In genomic region chr2:232488097-232488711, GRCh38 we compare ENCODE assay signal across 12 cellular contexts. TPM values are rescaled to one million over a fixed set of nuclear protein-coding genes. Genes with fewer than 3 reads are reported as not detected.
A peak's percentile ranks its signal among the peaks of the same experiment; 100 is the strongest.
DNase-seq lines count a peak whose midpoint lies in the region; ATAC-seq and TF ChIP-seq lines count a peak whose summit lies in the region.
"Had no signal": no experiment of that assay in that cellular context is flagged by ENCODE, and none has a peak within 500 bp of the region (broad histone marks: within the 10 kb centered on the region; RNA-seq: fewer than 3 reads in every experiment).

No MANE protein-coding gene starts in this region.

- H3K9me3 ChIP-seq in RWPE2 (ENCODE audit: severe bottlenecking) (no peaks in the 10 kb centered on the region), iPS-18a (ENCODE audit: control insufficient read depth, low read depth, low read length) (no peaks in the 10 kb centered on the region)

- H3K36me3 Mint-ChIP-seq in activated CD8-positive, alpha-beta T cell treated with anti-CD3 and anti-CD28 coated beads, Interleukin-2, amount 10 ng/mL, durations not matched to agents 7 days and 5 days (ENCODE audit: low read depth): no peaks in the 10 kb centered on the region
- H3K36me3 Mint-ChIP-seq in activated CD8-positive, alpha-beta T cell treated with anti-CD3 and anti-CD28 coated beads for 36 hours (ENCODE audit: low read depth): no peaks in the 10 kb centered on the region
- no peaks in the 10 kb centered on the region for H3K36me3 Mint-ChIP-seq in T-helper 2 cell treated with Interferon-gamma antibody and Interleukin-4, amounts not matched to agents 5 μg/mL and 100 μg/mL, for 36 hours (ENCODE audit: low read depth)

- CTCF ChIA-PET in activated CD8-positive, alpha-beta T cell treated with anti-CD3 and anti-CD28 coated beads, Interleukin-2, amount 10 ng/mL, durations not matched to agents 7 days and 5 days (lab: Charles Lee): no interaction called here
- CTCF ChIA-PET in activated CD8-positive, alpha-beta T cell treated with anti-CD3 and anti-CD28 coated beads for 36 hours (lab: Charles Lee): no interaction called here

- ATAC-seq in activated CD8-positive, alpha-beta T cell treated with anti-CD3 and anti-CD28 coated beads, Interleukin-2, amount 10 ng/mL, durations not matched to agents 7 days and 5 days: peak; percentile 26
- ATAC-seq in activated CD8-positive, alpha-beta T cell treated with anti-CD3 and anti-CD28 coated beads for 36 hours: no peak
- ATAC-seq in RWPE2 (ENCODE audit: low read depth): peak; percentile 17; the same call in 1 of the 3 replicates

- H3K27me3 ChIP-seq in RWPE2 (ENCODE audit: insufficient read depth, poor library complexity, severe bottlenecking) (peaks cover 48% of the 10 kb centered on the region), iPS-18a (ENCODE audit: control insufficient read depth, insufficient read depth, low read length) (peaks cover 73% of the 10 kb centered on the region)

- peaks cover 49% of the 10 kb centered on the region for H3K27me3 Mint-ChIP-seq in activated CD8-positive, alpha-beta T cell treated with anti-CD3 and anti-CD28 coated beads, Interleukin-2, amount 10 ng/mL, durations not matched to agents 7 days and 5 days (ENCODE audit: low read depth)
- peaks cover 37% of the 10 kb centered on the region for H3K27me3 Mint-ChIP-seq in activated CD8-positive, alpha-beta T cell treated with anti-CD3 and anti-CD28 coated beads for 36 hours
- peaks cover 40% of the 10 kb centered on the region for H3K27me3 Mint-ChIP-seq in T-helper 2 cell treated with Interferon-gamma antibody and Interleukin-4, amounts not matched to agents 5 μg/mL and 100 μg/mL, for 36 hours (ENCODE audit: low read depth)

- no peak overlapping the region for H3K4me3 Mint-ChIP-seq in activated CD8-positive, alpha-beta T cell treated with anti-CD3 and anti-CD28 coated beads, Interleukin-2, amount 10 ng/mL, durations not matched to agents 7 days and 5 days
- no peak overlapping the region for H3K4me3 Mint-ChIP-seq in activated CD8-positive, alpha-beta T cell treated with anti-CD3 and anti-CD28 coated beads for 36 hours
- H3K4me3 Mint-ChIP-seq in T-helper 2 cell treated with Interferon-gamma antibody and Interleukin-4, amounts not matched to agents 5 μg/mL and 100 μg/mL, for 36 hours: no peak overlapping the region

- intact Hi-C loops in activated CD8-positive, alpha-beta T cell treated with anti-CD3 and anti-CD28 coated beads for 36 hours (cut with micrococcal nuclease): no loop called here

- H3K36me3 ChIP-seq in RWPE2 (ENCODE audit: low read depth) (no peaks in the 10 kb centered on the region), iPS-18a (ENCODE audit: control insufficient read depth, low read depth, low read length) (no peaks in the 10 kb centered on the region)

- H3K27ac ChIP-seq in RWPE2 (ENCODE audit: poor library complexity, severe bottlenecking): no peak overlapping the region
- no peak overlapping the region for H3K27ac ChIP-seq in iPS-18a (ENCODE audit: low read length)

- H3K9me3 Mint-ChIP-seq in activated CD8-positive, alpha-beta T cell treated with anti-CD3 and anti-CD28 coated beads, Interleukin-2, amount 10 ng/mL, durations not matched to agents 7 days and 5 days (ENCODE audit: insufficient read depth): no peaks in the 10 kb centered on the region
- no peaks in the 10 kb centered on the region for H3K9me3 Mint-ChIP-seq in activated CD8-positive, alpha-beta T cell treated with anti-CD3 and anti-CD28 coated beads for 36 hours
- no peaks in the 10 kb centered on the region for H3K9me3 Mint-ChIP-seq in T-helper 2 cell treated with Interferon-gamma antibody and Interleukin-4, amounts not matched to agents 5 μg/mL and 100 μg/mL, for 36 hours

- POLR2A ChIA-PET in activated CD8-positive, alpha-beta T cell treated with anti-CD3 and anti-CD28 coated beads, Interleukin-2, amount 10 ng/mL, durations not matched to agents 7 days and 5 days (lab: Charles Lee): no interaction called here
- POLR2A ChIA-PET in activated CD8-positive, alpha-beta T cell treated with anti-CD3 and anti-CD28 coated beads for 36 hours (lab: Charles Lee): no interaction called here

- H3K4me1 Mint-ChIP-seq in activated CD8-positive, alpha-beta T cell treated with anti-CD3 and anti-CD28 coated beads, Interleukin-2, amount 10 ng/mL, durations not matched to agents 7 days and 5 days (ENCODE audit: low read depth): peaks cover 5% of the 10 kb centered on the region
- peaks cover 5% of the 10 kb centered on the region for H3K4me1 Mint-ChIP-seq in activated CD8-positive, alpha-beta T cell treated with anti-CD3 and anti-CD28 coated beads for 36 hours (ENCODE audit: low read depth)
- no peaks in the 10 kb centered on the region for H3K4me1 Mint-ChIP-seq in T-helper 2 cell treated with Interferon-gamma antibody and Interleukin-4, amounts not matched to agents 5 μg/mL and 100 μg/mL, for 36 hours (ENCODE audit: low read depth)

- H3K4me1 ChIP-seq in RWPE2 (ENCODE audit: insufficient read depth, poor library complexity, severe bottlenecking) (no peaks in the 10 kb centered on the region), iPS-18a (ENCODE audit: control insufficient read depth, low read depth, low read length) (peaks cover 8% of the 10 kb centered on the region)

- TF ChIP-seq CTCF in activated CD8-positive, alpha-beta T cell treated with anti-CD3 and anti-CD28 coated beads for 36 hours (IDR thresholded peaks at IDR 0.05): no peak
- TF ChIP-seq CTCF in RWPE2 (IDR thresholded peaks at IDR 0.05; ENCODE audit: poor library complexity, severe bottlenecking): no peak

- DNase-seq in activated CD8-positive, alpha-beta T cell treated with anti-CD3 and anti-CD28 coated beads, Interleukin-2, amount 10 ng/mL, durations not matched to agents 7 days and 5 days: no peak
- no peak for DNase-seq in activated CD8-positive, alpha-beta T cell treated with anti-CD3 and anti-CD28 coated beads for 36 hours
- DNase-seq in RWPE2 (ENCODE audit: low spot score) (peak; percentile 38), retina (peak; percentile 66), NCI-H345 (lab: John Stamatoyannopoulos, UW) (no peak), OCI-M2 (lab: John Stamatoyannopoulos, UW; ENCODE audit: unreplicated experiment) (no peak)
- no peak for DNase-seq in T-helper 2 cell treated with Interferon-gamma antibody and Interleukin-4, amounts not matched to agents 5 μg/mL and 100 μg/mL, for 36 hours (ENCODE audit: low spot score)
- DNase-seq: Karpas-422; NCI-H2081 treated with DMSO at 0.1 percent for 48 hours; nucleus accumbens; stimulated activated CD4-positive, alpha-beta T cell treated with anti-CD3 and anti-CD28 coated beads, Interleukin-12 subunit alpha, Interleukin-12 subunit beta, amount 100 ng/mL, for 4 hours had no signal

- H3K27ac Mint-ChIP-seq in activated CD8-positive, alpha-beta T cell treated with anti-CD3 and anti-CD28 coated beads, Interleukin-2, amount 10 ng/mL, durations not matched to agents 7 days and 5 days: no peak overlapping the region
- H3K27ac Mint-ChIP-seq in activated CD8-positive, alpha-beta T cell treated with anti-CD3 and anti-CD28 coated beads for 36 hours: no peak overlapping the region
- no peak overlapping the region for H3K27ac Mint-ChIP-seq in T-helper 2 cell treated with Interferon-gamma antibody and Interleukin-4, amounts not matched to agents 5 μg/mL and 100 μg/mL, for 36 hours

- H3K9ac ChIP-seq in iPS-18a (ENCODE audit: low read length): no peak overlapping the region

- H3K4me3 ChIP-seq in RWPE2 (ENCODE audit: severe bottlenecking) (no peak overlapping the region), iPS-18a (ENCODE audit: low read length) (peak overlapping the region; percentile 44)

RNA-seq across cellular contexts. Expression of gene ECEL1, which starts 0.6 kb away (rescaled TPM):
- total RNA-seq in activated CD8-positive, alpha-beta T cell treated with anti-CD3 and anti-CD28 coated beads, Interleukin-2, amount 10 ng/mL, durations not matched to agents 7 days and 5 days: not detected
- total RNA-seq in activated CD8-positive, alpha-beta T cell treated with anti-CD3 and anti-CD28 coated beads for 36 hours: under 1 TPM; 0.56 to 0.72 TPM

RNA-seq across cellular contexts. Expression of gene PRSS56, which starts 32.0 kb away (rescaled TPM):
- total RNA-seq in activated CD8-positive, alpha-beta T cell treated with anti-CD3 and anti-CD28 coated beads, Interleukin-2, amount 10 ng/mL, durations not matched to agents 7 days and 5 days: not detected
- total RNA-seq in activated CD8-positive, alpha-beta T cell treated with anti-CD3 and anti-CD28 coated beads for 36 hours: not detected

RNA-seq across cellular contexts. Expression of gene ALPI, which starts 32.3 kb away (rescaled TPM):
- total RNA-seq in activated CD8-positive, alpha-beta T cell treated with anti-CD3 and anti-CD28 coated beads, Interleukin-2, amount 10 ng/mL, durations not matched to agents 7 days and 5 days: not detected
- not detected for total RNA-seq in activated CD8-positive, alpha-beta T cell treated with anti-CD3 and anti-CD28 coated beads for 36 hours

RNA-seq across cellular contexts. Expression of gene CHRND, which starts 37.8 kb away (rescaled TPM):
- not detected for total RNA-seq in activated CD8-positive, alpha-beta T cell treated with anti-CD3 and anti-CD28 coated beads, Interleukin-2, amount 10 ng/mL, durations not matched to agents 7 days and 5 days
- not detected for total RNA-seq in activated CD8-positive, alpha-beta T cell treated with anti-CD3 and anti-CD28 coated beads for 36 hours

RNA-seq across cellular contexts. Expression of gene CHRNG, which starts 51.3 kb away (rescaled TPM):
- not detected for total RNA-seq in activated CD8-positive, alpha-beta T cell treated with anti-CD3 and anti-CD28 coated beads, Interleukin-2, amount 10 ng/mL, durations not matched to agents 7 days and 5 days
- total RNA-seq in activated CD8-positive, alpha-beta T cell treated with anti-CD3 and anti-CD28 coated beads for 36 hours: not detected

Comparison
In these comparisons a context has a peak if more than half of its experiments do, and no peak if none do; other contexts are left out.
1. DNase-seq: peak in RWPE2 (single experiment) and retina (single experiment); none in activated CD8-positive, alpha-beta T cell treated with anti-CD3 and anti-CD28 coated beads, Interleukin-2, amount 10 ng/mL, durations not matched to agents 7 days and 5 days (single experiment), activated CD8-positive, alpha-beta T cell treated with anti-CD3 and anti-CD28 coated beads for 36 hours (single experiment), T-helper 2 cell treated with Interferon-gamma antibody and Interleukin-4, amounts not matched to agents 5 μg/mL and 100 μg/mL, for 36 hours (single experiment), NCI-H345 (single experiment) and OCI-M2 (single experiment).